1 cellular context compared by ENCODE assay signal in genomic region chr6:14276066-14276465, GRCh38.
TF ChIP-seq lines count a peak whose summit lies in the region.

No MANE protein-coding gene starts in this region.

TF ChIP-seq in GM12878, 131 proteins besides CTCF, POLR2A, EP300 and RAD21 (continued from another document):
- TF ChIP-seq, protein P1, sequence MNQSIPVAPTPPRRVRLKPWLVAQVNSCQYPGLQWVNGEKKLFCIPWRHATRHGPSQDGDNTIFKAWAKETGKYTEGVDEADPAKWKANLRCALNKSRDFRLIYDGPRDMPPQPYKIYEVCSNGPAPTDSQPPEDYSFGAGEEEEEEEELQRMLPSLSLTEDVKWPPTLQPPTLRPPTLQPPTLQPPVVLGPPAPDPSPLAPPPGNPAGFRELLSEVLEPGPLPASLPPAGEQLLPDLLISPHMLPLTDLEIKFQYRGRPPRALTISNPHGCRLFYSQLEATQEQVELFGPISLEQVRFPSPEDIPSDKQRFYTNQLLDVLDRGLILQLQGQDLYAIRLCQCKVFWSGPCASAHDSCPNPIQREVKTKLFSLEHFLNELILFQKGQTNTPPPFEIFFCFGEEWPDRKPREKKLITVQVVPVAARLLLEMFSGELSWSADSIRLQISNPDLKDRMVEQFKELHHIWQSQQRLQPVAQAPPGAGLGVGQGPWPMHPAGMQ (IDR thresholded peaks at IDR 0.05; ENCODE audit: borderline replicate concordance): no peak
- TF ChIP-seq TBL1XR1 (IDR thresholded peaks at IDR 0.05; ENCODE audit: low read depth, low read length) (no peak), FOS (IDR thresholded peaks at IDR 0.05; ENCODE audit: borderline replicate concordance, extremely low read depth, insufficient read length) (no peak), SMAD5 (IDR thresholded peaks at IDR 0.05; ENCODE audit: low read depth) (no peak), NR2C2 (IDR thresholded peaks at IDR 0.05; ENCODE audit: borderline replicate concordance, control insufficient read depth, insufficient read length, low read depth) (no peak), NBN (IDR thresholded peaks at IDR 0.05) (no peak), TCF7 (IDR thresholded peaks at IDR 0.05; ENCODE audit: borderline replicate concordance) (no peak), CREB1 (IDR thresholded peaks at IDR 0.05; ENCODE audit: low read depth) (no peak)
